Comparison of ENCODE assay signal across 1 cellular context in genomic region chr4:113761682-113762060, GRCh38.
TF ChIP-seq lines count a peak whose summit lies in the region.

Gene CAMK2D (minus strand): TSS chr4:113761738. CDS start chr4:113761068, 670 bp downstream.

TF ChIP-seq in HepG2, 621 proteins besides CTCF, POLR2A, EP300 and RAD21 (continued from another document and continues in another):
- TF ChIP-seq ZBTB40 (IDR thresholded peaks at IDR 0.05) (no peak), ZBTB40 (CRISPR knock-in tag; IDR thresholded peaks at IDR 0.05) (no peak; the same call in 1 of the 2 replicates), NCOA2 (CRISPR knock-in tag; IDR thresholded peaks at IDR 0.05) (no peak), ZNF746 (CRISPR knock-in tag; IDR thresholded peaks at IDR 0.05) (no peak), ZNF234 (CRISPR knock-in tag; conservative IDR thresholded peaks at IDR 0.05) (0 out of 2 replicates have a peak, but pooled peaks have one; percentile 72), ZNF296 (CRISPR knock-in tag; conservative IDR thresholded peaks at IDR 0.05) (no peak), ZNF382 (CRISPR knock-in tag; IDR thresholded peaks at IDR 0.05; ENCODE audit: borderline replicate concordance) (no peak), TBP (CRISPR knock-in tag; IDR thresholded peaks at IDR 0.05) (0 out of 2 replicates have a peak, but pooled peaks have one; percentile 29), ZNF503 (CRISPR knock-in tag; IDR thresholded peaks at IDR 0.05) (0 out of 2 replicates have a peak, but pooled peaks have one; percentile 7), ZNF770 (CRISPR knock-in tag; IDR thresholded peaks at IDR 0.05) (peak; percentile 32; the same call in 1 of the 2 replicates), KDM4B (CRISPR knock-in tag; IDR thresholded peaks at IDR 0.05) (0 out of 2 replicates have a peak, but pooled peaks have one; percentile 5), E2F5 (CRISPR knock-in tag; conservative IDR thresholded peaks at IDR 0.05) (no peak), HMGXB4 (CRISPR knock-in tag; IDR thresholded peaks at IDR 0.05; ENCODE audit: borderline replicate concordance in 1 of 2, low read depth in 1 of 2) (peak; percentile 95 to 96), GLMP (CRISPR knock-in tag; IDR thresholded peaks at IDR 0.05; ENCODE audit: borderline replicate concordance) (no peak), HNF1B (CRISPR knock-in tag; IDR thresholded peaks at IDR 0.05) (peak; percentile 89), ISL2 (CRISPR knock-in tag; IDR thresholded peaks at IDR 0.05) (0 out of 2 replicates have a peak, but pooled peaks have one; percentile 6), SMYD3 (CRISPR knock-in tag; IDR thresholded peaks at IDR 0.05) (no peak), TBL1XR1 (IDR thresholded peaks at IDR 0.05; ENCODE audit: borderline replicate concordance, low read length, partially characterized antibody) (no peak), THAP11 (CRISPR knock-in tag; IDR thresholded peaks at IDR 0.05) (peak; percentile 13; the same call in 1 of the 2 replicates), ZNF510 (CRISPR knock-in tag; IDR thresholded peaks at IDR 0.05; ENCODE audit: low read depth) (0 out of 2 replicates have a peak, but pooled peaks have one; percentile 34), POLR2G (IDR thresholded peaks at IDR 0.05; ENCODE audit: low read depth, low read length) (peak; percentile 19; the same call in 1 of the 2 replicates), ZNF24 (IDR thresholded peaks at IDR 0.05) (no peak), SMC3 (IDR thresholded peaks at IDR 0.05; ENCODE audit: low read length) (peak; percentile 6; the same call in 1 of the 2 replicates), SOX5 (CRISPR knock-in tag; IDR thresholded peaks at IDR 0.05; ENCODE audit: borderline replicate concordance) (0 out of 2 replicates have a peak, but pooled peaks have one; percentile 42), KDM3A (CRISPR knock-in tag; IDR thresholded peaks at IDR 0.05; ENCODE audit: low read depth) (peak; percentile 59), ZNF275 (CRISPR knock-in tag; IDR thresholded peaks at IDR 0.05; ENCODE audit: borderline replicate concordance) (peak; percentile 23; the same call in 1 of the 2 replicates), U2AF2 (IDR thresholded peaks at IDR 0.05; ENCODE audit: low read depth, low read length) (no peak), SP140L (CRISPR knock-in tag; IDR thresholded peaks at IDR 0.05; ENCODE audit: borderline replicate concordance) (no peak), ZNF569 (CRISPR knock-in tag; IDR thresholded peaks at IDR 0.05; ENCODE audit: borderline replicate concordance) (no peak), KLF13 (CRISPR knock-in tag; IDR thresholded peaks at IDR 0.05) (no peak), ZNF772 (CRISPR knock-in tag; IDR thresholded peaks at IDR 0.05) (peak; percentile 22; the same call in 1 of the 2 replicates), HDAC1 (CRISPR knock-in tag; IDR thresholded peaks at IDR 0.05) (peak; percentile 59; the same call in 1 of the 2 replicates), ZNF784 (CRISPR knock-in tag; IDR thresholded peaks at IDR 0.05; ENCODE audit: borderline replicate concordance) (0 out of 2 replicates have a peak, but pooled peaks have one; percentile 14), ZNF354B (CRISPR knock-in tag; IDR thresholded peaks at IDR 0.05) (0 out of 2 replicates have a peak, but pooled peaks have one; percentile 16), POGZ (CRISPR knock-in tag; IDR thresholded peaks at IDR 0.05) (peak; percentile 55; the same call in 1 of the 2 replicates)
